Comparison of ENCODE assay signal across 14 cellular contexts in genomic region chr1:1598720-1599029, GRCh38. TPM values are rescaled to one million over a fixed set of nuclear protein-coding genes. Genes with fewer than 3 reads are reported as not detected.
DNase-seq lines count a peak whose midpoint lies in the region; ATAC-seq and TF ChIP-seq lines count a peak whose summit lies in the region.
"Had no signal": no experiment of that assay in that cellular context is flagged by ENCODE, and none has a peak within 500 bp of the region (broad histone marks: within the 10 kb centered on the region; RNA-seq: fewer than 3 reads in every experiment).

No MANE protein-coding gene starts in this region.

- H2AFZ ChIP-seq in neural progenitor cell (replicated peaks): no peak overlapping the region

- H3K4me3 ChIP-seq in HUES64 (ENCODE audit: low read length) (peak overlapping the region; percentile 50), neural progenitor cell (no peak overlapping the region)

- H3K9ac ChIP-seq in HUES64 (ENCODE audit: low read depth, low read length) (no peak overlapping the region; the same call in 1 of the 2 replicates), neural progenitor cell (no peak overlapping the region)

- no peaks in the 10 kb centered on the region for H3K9me3 Mint-ChIP-seq in activated CD8-positive, alpha-beta memory T cell treated with anti-CD3 and anti-CD28 coated beads, Interleukin-2, amount 10 ng/mL, durations not matched to agents 7 days and 5 days (ENCODE audit: low read depth)
- H3K9me3 Mint-ChIP-seq in brain (no peaks in the 10 kb centered on the region), neural progenitor cell (no peaks in the 10 kb centered on the region)

- H3K9me3 ChIP-seq in HUES64 (ENCODE audit: insufficient read depth, low read depth, low read length) (no peaks in the 10 kb centered on the region), neural progenitor cell (ENCODE audit: low read depth) (no peaks in the 10 kb centered on the region)
- H3K9me3 ChIP-seq: ascending aorta, transverse colon had no signal

- H3F3A ChIP-seq in neural progenitor cell (ENCODE audit: low read depth): peaks cover 37% of the 10 kb centered on the region

- no peaks in the 10 kb centered on the region for H3K36me3 Mint-ChIP-seq in activated CD8-positive, alpha-beta memory T cell treated with anti-CD3 and anti-CD28 coated beads, Interleukin-2, amount 10 ng/mL, durations not matched to agents 7 days and 5 days
- no peaks in the 10 kb centered on the region for H3K36me3 Mint-ChIP-seq in brain
- H3K36me3 Mint-ChIP-seq in neural progenitor cell: no peaks in the 10 kb centered on the region

- H3K27ac Mint-ChIP-seq in activated CD8-positive, alpha-beta memory T cell treated with anti-CD3 and anti-CD28 coated beads, Interleukin-2, amount 10 ng/mL, durations not matched to agents 7 days and 5 days: no peak overlapping the region
- H3K27ac Mint-ChIP-seq in brain (peak overlapping the region in 1 of 5 experiments; percentile 24), neural progenitor cell (no peak overlapping the region)

- no peaks in the 10 kb centered on the region for H3K79me2 ChIP-seq in neural progenitor cell (ENCODE audit: low read depth)

- peaks cover 6% of the 10 kb centered on the region for H3K4me1 Mint-ChIP-seq in activated CD8-positive, alpha-beta memory T cell treated with anti-CD3 and anti-CD28 coated beads, Interleukin-2, amount 10 ng/mL, durations not matched to agents 7 days and 5 days
- H3K4me1 Mint-ChIP-seq in brain (peaks cover 11% of the 10 kb centered on the region), neural progenitor cell (peaks cover 9% of the 10 kb centered on the region)

- peak overlapping the region; percentile 40 for H3K4me3 Mint-ChIP-seq in activated CD8-positive, alpha-beta memory T cell treated with anti-CD3 and anti-CD28 coated beads, Interleukin-2, amount 10 ng/mL, durations not matched to agents 7 days and 5 days
- peak overlapping the region; percentile 78 to 85 (median 81) for H3K4me3 Mint-ChIP-seq in brain
- peak overlapping the region; percentile 83 for H3K4me3 Mint-ChIP-seq in neural progenitor cell

- H3K4me2 ChIP-seq in neural progenitor cell: peak overlapping the region; percentile 73

- ATAC-seq in activated CD8-positive, alpha-beta memory T cell treated with anti-CD3 and anti-CD28 coated beads, Interleukin-2, amount 10 ng/mL, durations not matched to agents 7 days and 5 days: no peak
- no peak for ATAC-seq in GM18519 (IDR thresholded peaks at IDR 0.05; ENCODE audit: low FRiP score, unreplicated experiment)

- peaks cover 69% of the 10 kb centered on the region for H3K27me3 ChIP-seq in HUES64 (ENCODE audit: insufficient read depth, low read length)
- peaks cover 77% of the 10 kb centered on the region for H3K27me3 ChIP-seq in neural progenitor cell

- H3K36me3 ChIP-seq in HUES64 (ENCODE audit: insufficient read depth, low read length): no peaks in the 10 kb centered on the region
- no peaks in the 10 kb centered on the region for H3K36me3 ChIP-seq in neural progenitor cell
- H3K36me3 ChIP-seq: ascending aorta, transverse colon had no signal

- no peak overlapping the region for H3K27ac ChIP-seq in HUES64 (ENCODE audit: low read depth, low read length)
- no peak overlapping the region for H3K27ac ChIP-seq in neural progenitor cell
- H3K27ac ChIP-seq: ascending aorta, transverse colon had no signal

- 91% methylated on average over 13 of the region's 13 CpGs for WGBS in HUES64

- no peak for DNase-seq in activated CD8-positive, alpha-beta memory T cell treated with anti-CD3 and anti-CD28 coated beads, Interleukin-2, amount 10 ng/mL, durations not matched to agents 7 days and 5 days
- no peak for DNase-seq in activated CD8-positive, alpha-beta memory T cell treated with anti-CD3 and anti-CD28 coated beads for 24 hours
- DNase-seq in neural progenitor cell (ENCODE audit: low spot score): no peak
- no peak for DNase-seq in stimulated activated CD4-positive, alpha-beta T cell treated with anti-CD3 and anti-CD28 coated beads, Interleukin-2, amount 100 ng/mL, for 24 hours
- DNase-seq in activated effector memory CD4-positive, alpha-beta T cell treated with Interleukin-2 at 50 U/mL for 16 hours: no peak
- DNase-seq: DND-41; KBM-7; NCI-H526 treated with DMSO at 0.1 percent for 48 hours; stimulated activated CD4-positive, alpha-beta T cell treated with anti-CD3 and anti-CD28 coated beads, Interleukin-12 subunit alpha, Interleukin-12 subunit beta, amount 100 ng/mL, for 4 hours; transverse colon had no signal

- CTCF ChIA-PET in activated CD8-positive, alpha-beta memory T cell treated with anti-CD3 and anti-CD28 coated beads, Interleukin-2, amount 10 ng/mL, durations not matched to agents 7 days and 5 days (lab: Charles Lee): no interaction called here

- TF ChIP-seq CTCF in brain (conservative IDR thresholded peaks at IDR 0.05) (no peak), neural progenitor cell (IDR thresholded peaks at IDR 0.05) (no peak)

- peaks cover 19% of the 10 kb centered on the region for H3K27me3 Mint-ChIP-seq in activated CD8-positive, alpha-beta memory T cell treated with anti-CD3 and anti-CD28 coated beads, Interleukin-2, amount 10 ng/mL, durations not matched to agents 7 days and 5 days
- peaks cover 11% of the 10 kb centered on the region for H3K27me3 Mint-ChIP-seq in brain
- peaks cover 12% of the 10 kb centered on the region for H3K27me3 Mint-ChIP-seq in neural progenitor cell (ENCODE audit: insufficient read depth, low read depth)

- H3K4me1 ChIP-seq in HUES64 (ENCODE audit: insufficient read depth, low read length) (0 out of 2 replicates have a peak, but pooled peaks cover 5% of the 10 kb centered on the region), neural progenitor cell (peaks cover 10% of the 10 kb centered on the region)

- H4K20me1 ChIP-seq in neural progenitor cell (ENCODE audit: low read depth): peaks cover 21% of the 10 kb centered on the region

RNA-seq across cellular contexts. Expression of gene FNDC10, which starts 1.3 kb away (rescaled TPM):
- total RNA-seq in activated CD8-positive, alpha-beta memory T cell treated with anti-CD3 and anti-CD28 coated beads, Interleukin-2, amount 10 ng/mL, durations not matched to agents 7 days and 5 days: 1 to 10 TPM; 3.1 to 4.4 TPM
- polyA plus RNA-seq in HUES64 (2013, experiment 1 of 2): 5.2 TPM
- 7.9 TPM for polyA plus RNA-seq in HUES64 (2013, experiment 2 of 2)
- polyA plus RNA-seq in brain (ENCODE audit: insufficient read depth, low read depth, low replicate concordance): 21.7 TPM
- total RNA-seq in neural progenitor cell (ENCODE audit: low replicate concordance): 2.5 and 7.8 TPM in 2 replicates

RNA-seq across cellular contexts. Expression of gene MIB2, which starts 16.6 kb away (rescaled TPM):
- total RNA-seq in activated CD8-positive, alpha-beta memory T cell treated with anti-CD3 and anti-CD28 coated beads, Interleukin-2, amount 10 ng/mL, durations not matched to agents 7 days and 5 days: 10 to 100 TPM; 40.0 to 48.3 TPM
- polyA plus RNA-seq in HUES64 (2013, experiment 1 of 2): 19.2 TPM
- 21.4 TPM for polyA plus RNA-seq in HUES64 (2013, experiment 2 of 2)
- polyA plus RNA-seq in brain (ENCODE audit: insufficient read depth, low read depth, low replicate concordance): 27.2 TPM
- total RNA-seq in neural progenitor cell (ENCODE audit: low replicate concordance): 7.5 and 71.6 TPM in 2 replicates

RNA-seq across cellular contexts. Expression of gene SSU72, which starts 24.0 kb away (rescaled TPM):
- 100 to 1,000 TPM; 114 to 132 TPM for total RNA-seq in activated CD8-positive, alpha-beta memory T cell treated with anti-CD3 and anti-CD28 coated beads, Interleukin-2, amount 10 ng/mL, durations not matched to agents 7 days and 5 days
- polyA plus RNA-seq in HUES64 (2013, experiment 1 of 2): 136 TPM
- 130 TPM for polyA plus RNA-seq in HUES64 (2013, experiment 2 of 2)
- 231 TPM for polyA plus RNA-seq in brain (ENCODE audit: insufficient read depth, low read depth, low replicate concordance)
- total RNA-seq in neural progenitor cell (ENCODE audit: low replicate concordance): 82.5 and 94.1 TPM in 2 replicates

RNA-seq across cellular contexts. Expression of gene MMP23B, which starts 33.3 kb away (rescaled TPM):
- 1 to 10 TPM in 1 of 2 experiments, under 1 TPM in 1; 0.79 to 1.2 TPM for total RNA-seq in activated CD8-positive, alpha-beta memory T cell treated with anti-CD3 and anti-CD28 coated beads, Interleukin-2, amount 10 ng/mL, durations not matched to agents 7 days and 5 days
- polyA plus RNA-seq in HUES64 (2013, experiment 1 of 2): 2.6 TPM
- polyA plus RNA-seq in HUES64 (2013, experiment 2 of 2): 3.0 TPM
- not detected for polyA plus RNA-seq in brain (ENCODE audit: insufficient read depth, low read depth, low replicate concordance)
- 4.2 and 4.7 TPM in 2 replicates for total RNA-seq in neural progenitor cell (ENCODE audit: low replicate concordance)

RNA-seq across cellular contexts. Expression of gene TMEM240, which starts 58.3 kb away (rescaled TPM):
- under 1 TPM; 0.38 to 0.61 TPM for total RNA-seq in activated CD8-positive, alpha-beta memory T cell treated with anti-CD3 and anti-CD28 coated beads, Interleukin-2, amount 10 ng/mL, durations not matched to agents 7 days and 5 days
- 4.4 TPM for polyA plus RNA-seq in HUES64 (2013, experiment 1 of 2)
- polyA plus RNA-seq in HUES64 (2013, experiment 2 of 2): 7.0 TPM
- polyA plus RNA-seq in brain (ENCODE audit: insufficient read depth, low read depth, low replicate concordance): 33.9 TPM
- 8.0 and 13.3 TPM in 2 replicates for total RNA-seq in neural progenitor cell (ENCODE audit: low replicate concordance)
- total RNA-seq: ascending aorta had no signal
